8 cellular contexts compared by ENCODE assay signal in genomic region chr19:34172661-34173144, GRCh38. TPM values are rescaled to one million over a fixed set of nuclear protein-coding genes. Genes with fewer than 3 reads are reported as not detected.
A peak's percentile ranks its signal among the peaks of the same experiment; 100 is the strongest.
DNase-seq lines count a peak whose midpoint lies in the region; ATAC-seq and TF ChIP-seq lines count a peak whose summit lies in the region.

No MANE protein-coding gene starts in this region.

- peaks cover 0 to 2% (median 0%) of the 10 kb centered on the region in 9 donors for H3K36me3 ChIP-seq in heart right ventricle

- no peak for TF ChIP-seq CTCF in heart right ventricle (IDR thresholded peaks at IDR 0.05)
- no peak for TF ChIP-seq CTCF in GM10266 (IDR thresholded peaks at IDR 0.05; ENCODE audit: control insufficient read depth, insufficient read depth, low read depth, missing control alignments)

- peaks cover 5 to 59% (median 52%) of the 10 kb centered on the region in 9 donors for H3K4me1 ChIP-seq in heart right ventricle

- intact Hi-C loops in heart right ventricle (cut with DNase I), result no loop called here

- peak overlapping the region; percentile 91 to 100 (median 98) for H3K27ac ChIP-seq in heart right ventricle

- 0 to 1% methylated on average over 55 of the region's 55 CpGs for WGBS in heart right ventricle, 2 donors

- no peaks in the 10 kb centered on the region for H3K27me3 ChIP-seq in heart right ventricle

- DNase-seq in D341Med (ENCODE audit: low spot score) (peak; percentile 62), activated gamma-delta T cell treated with Interleukin-2 at 50 U/mL for 16 hours (peak; percentile 21), heart right ventricle (peak in 1 of 2 donors; percentile 24), retina (peak; percentile 87), GM10266 (ENCODE audit: extremely low spot score) (no peak), NCI-H446 treated with DMSO at 0.1 percent for 48 hours (lab: John Stamatoyannopoulos, UW) (no peak)

- peak; percentile 15 for ATAC-seq in GM21367 (IDR thresholded peaks at IDR 0.05; ENCODE audit: unreplicated experiment)
- ATAC-seq in HG03565 (IDR thresholded peaks at IDR 0.05; ENCODE audit: unreplicated experiment), result peak; percentile 22
- ATAC-seq in heart right ventricle, result peak; percentile 41 to 79 (median 54)

- H3K9me3 ChIP-seq in heart right ventricle, result no peaks in the 10 kb centered on the region

- peak overlapping the region; percentile 68 to 99 (median 95) for H3K4me3 ChIP-seq in heart right ventricle

RNA-seq across cellular contexts. Expression of gene LSM14A, which starts 0.4 kb away (rescaled TPM):
- 10 to 100 TPM; 57.8 to 78.0 (median 66.1) TPM for total RNA-seq in heart right ventricle
- polyA plus RNA-seq in heart right ventricle, result 10 to 100 TPM; 44.7 to 67.3 TPM

Comparison
In these comparisons a context has a peak if more than half of its experiments do, and no peak if none do; other contexts are left out.
1. DNase-seq: peak in D341Med (single experiment), activated gamma-delta T cell treated with Interleukin-2 at 50 U/mL for 16 hours (single experiment) and retina (single experiment); none in GM10266 (single experiment) and NCI-H446 treated with DMSO at 0.1 percent for 48 hours (single experiment).
2. Peak in every context shown above with its lines, with median percentiles within 50 percentile points of each other: ATAC-seq.